In the genomic region with DNA sequence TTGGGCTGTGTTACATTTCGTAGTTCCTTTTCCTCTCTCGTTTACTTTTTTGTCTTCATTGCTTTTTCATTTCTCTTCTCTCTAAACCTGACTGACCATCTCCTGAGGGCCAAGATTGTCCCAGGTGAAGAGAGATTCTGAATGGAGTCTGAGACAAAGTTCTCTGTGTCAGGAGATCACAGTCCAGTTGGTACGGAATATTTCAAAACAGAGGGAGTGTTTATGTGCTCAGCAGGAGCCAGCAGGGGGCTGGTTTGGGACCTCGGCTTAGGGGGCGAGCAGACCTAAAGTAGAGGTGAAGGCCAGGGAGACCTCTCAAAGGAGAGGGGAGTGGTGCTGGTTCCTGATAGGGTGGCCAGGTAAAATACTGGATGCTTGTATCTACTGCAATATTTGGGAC, we compare ENCODE assay signal across 22 cellular contexts. TPM values are rescaled to one million over a fixed set of nuclear protein-coding genes. Genes with fewer than 3 reads are reported as not detected.
"Had no signal": no experiment of that assay in that cellular context is flagged by ENCODE, and none has a peak within 500 bp of the region (broad histone marks: within the 10 kb centered on the region; RNA-seq: fewer than 3 reads in every experiment).

No MANE protein-coding gene starts in this region.

- ATAC-seq: foreskin keratinocyte; left cardiac atrium; left ventricle myocardium superior; mucosa of descending colon; naive thymus-derived CD8-positive, alpha-beta T cell; pancreas had no signal

- H3K27ac Mint-ChIP-seq: endodermal cell, progenitor cell of endocrine pancreas had no signal

- H3K36me3 ChIP-seq: pancreas, sigmoid colon, upper lobe of left lung, vagina had no signal

- H3K36me3 Mint-ChIP-seq: naive thymus-derived CD8-positive, alpha-beta T cell had no signal

- H3K27ac ChIP-seq: foreskin keratinocyte, pancreas, sigmoid colon, upper lobe of left lung, vagina had no signal

- H3K27me3 Mint-ChIP-seq: naive thymus-derived CD8-positive, alpha-beta T cell had no signal

- H3K4me1 Mint-ChIP-seq: neural crest cell had no signal

- H3K4me3 ChIP-seq: mucosa of descending colon, pancreas, sigmoid colon, skin epidermis, upper lobe of left lung, vagina had no signal

- DNase-seq: cerebellar nuclear complex; dermis blood vessel endothelial cell; endodermal cell; erythroblast; foreskin keratinocyte; kidney; left cardiac atrium; left ventricle myocardium superior; mucosa of descending colon; naive thymus-derived CD8-positive, alpha-beta T cell; nucleus accumbens; pancreas; retina; sigmoid colon; stimulated activated CD4-positive, alpha-beta T cell treated with anti-CD3 and anti-CD28 coated beads, Interleukin-2, amount 100 ng/mL, for 24 hours; stimulated activated CD4-positive, alpha-beta T cell treated with anti-CD3 and anti-CD28 coated beads, Interleukin-4, amount 100 ng/mL, for 4 hours; stimulated activated naive CD4-positive, alpha-beta T cell treated with Interleukin-2 at 50 U/mL for 16 hours; upper lobe of left lung had no signal

- H3K9me3 Mint-ChIP-seq: endodermal cell; naive thymus-derived CD8-positive, alpha-beta T cell; neural crest cell had no signal

- H3K27me3 ChIP-seq: pancreas, sigmoid colon, upper lobe of left lung, vagina had no signal

- H3K4me3 Mint-ChIP-seq: endodermal cell; naive thymus-derived CD8-positive, alpha-beta T cell; neural crest cell had no signal

- H3K9me3 ChIP-seq: mucosa of descending colon, pancreas, sigmoid colon, upper lobe of left lung, vagina had no signal

RNA-seq across cellular contexts. Expression of a gene that starts 51.0 kb away (rescaled TPM):
- total RNA-seq: naive thymus-derived CD8-positive, alpha-beta T cell had no signal
- polyA plus RNA-seq: naive thymus-derived CD8-positive, alpha-beta T cell had no signal
